In genomic region chr22:22599248-22599647, GRCh38 we compare ENCODE assay signal across 25 cellular contexts. TPM values are rescaled to one million over a fixed set of nuclear protein-coding genes. Genes with fewer than 3 reads are reported as not detected.
DNase-seq lines count a peak whose midpoint lies in the region; ATAC-seq, FAIRE-seq and TF ChIP-seq lines count a peak whose summit lies in the region.
"Had no signal": no experiment of that assay in that cellular context is flagged by ENCODE, and none has a peak within 500 bp of the region (broad histone marks: within the 10 kb centered on the region; RNA-seq: fewer than 3 reads in every experiment).

No MANE protein-coding gene starts in this region.

- intact Hi-C loops in K562 (cut with micrococcal nuclease) (no loop called here), prostate gland (cut with DNase I) (no loop called here)

- H2AFZ ChIP-seq in GM23338 (no peak overlapping the region), K562 (ENCODE audit: low read depth, low read length) (no peak overlapping the region)
- H2AFZ ChIP-seq: GM23248 had no signal

- H3K9me1 ChIP-seq in K562 (ENCODE audit: control insufficient read depth, insufficient read depth, low read length): peaks cover 8% of the 10 kb centered on the region

- no peaks in the 10 kb centered on the region for H3K36me3 ChIP-seq in BLaER1
- no peaks in the 10 kb centered on the region for H3K36me3 ChIP-seq in GM23338 (ENCODE audit: insufficient read depth)
- no peaks in the 10 kb centered on the region for H3K36me3 ChIP-seq in K562 (ENCODE audit: control insufficient read depth, insufficient read depth, low read length)
- no peaks in the 10 kb centered on the region for H3K36me3 ChIP-seq in prostate gland

- no peak overlapping the region for H3K9ac ChIP-seq in BLaER1
- H3K9ac ChIP-seq in K562 (ENCODE audit: insufficient read depth in 1 of 2, low read depth in 2 of 2, low read length in 2 of 2): no peak overlapping the region
- H3K9ac ChIP-seq: GM23248 had no signal

- H3K4me3 ChIP-seq in BLaER1: no peak overlapping the region
- H3K4me3 ChIP-seq in GM23338: no peak overlapping the region
- no peak overlapping the region for H3K4me3 ChIP-seq in K562
- no peak overlapping the region for H3K4me3 ChIP-seq in prostate gland
- H3K4me3 ChIP-seq: GM23248 had no signal

- no peaks in the 10 kb centered on the region for H3F3A ChIP-seq in GM23338 (replicated peaks; ENCODE audit: low read depth)

- CTCF ChIA-PET in K562 (lab: Yijun Ruan, JAX; ENCODE audit: low intra/inter-chr PET ratio): no interaction called here

- H3K27me3 ChIP-seq in BLaER1 (no peaks in the 10 kb centered on the region), GM23338 (ENCODE audit: insufficient read depth) (peaks cover 98% of the 10 kb centered on the region), K562 (ENCODE audit: control insufficient read depth in 2 of 2, insufficient read depth in 2 of 2, low read length in 2 of 2) (peaks cover 58 to 65% of the 10 kb centered on the region in 2 experiments), prostate gland (replicated peaks; ENCODE audit: insufficient read depth) (no peaks in the 10 kb centered on the region)

- peak; percentile 36; the same call in 1 of the 3 replicates for ATAC-seq in GM23338
- no peak for ATAC-seq in K562
- ATAC-seq in memory B cell (ENCODE audit: low read depth): no peak
- ATAC-seq: HepG2 had no signal

- H4K20me1 ChIP-seq in BLaER1 (no peaks in the 10 kb centered on the region), GM23338 (replicated peaks; ENCODE audit: insufficient read depth) (no peaks in the 10 kb centered on the region), K562 (replicated peaks; ENCODE audit: control insufficient read depth, insufficient read depth, low read length) (peaks cover 34% of the 10 kb centered on the region)

- TF ChIP-seq EP300 in K562 (IDR thresholded peaks at IDR 0.05; ENCODE audit: low read length): no peak

- H3K4me3 Mint-ChIP-seq in GM23338 (no peak overlapping the region), memory B cell (no peak overlapping the region)
- H3K4me3 Mint-ChIP-seq: CD4-positive, CD25-positive, alpha-beta regulatory T cell; CD8-positive, alpha-beta memory T cell; HFFc6 had no signal

- BruUV-seq in K562 (replicated peaks; lab: Mats Ljungman, UMichigan): no TSS peak

- H3K9me3 ChIP-seq in BLaER1 (no peaks in the 10 kb centered on the region), K562 (replicated peaks; ENCODE audit: control insufficient read depth, insufficient read depth, low read depth, low read length) (no peaks in the 10 kb centered on the region), prostate gland (no peaks in the 10 kb centered on the region)

- H3K4me2 ChIP-seq in BLaER1: peak overlapping the region; percentile 84
- no peak overlapping the region for H3K4me2 ChIP-seq in GM23338
- no peak overlapping the region for H3K4me2 ChIP-seq in K562 (ENCODE audit: insufficient read depth, low read length)

- H3K27ac Mint-ChIP-seq in GM23338 (no peak overlapping the region), memory B cell (peak overlapping the region; percentile 14)
- H3K27ac Mint-ChIP-seq: CD4-positive, CD25-positive, alpha-beta regulatory T cell; HFFc6 had no signal

- DNase-seq in GM23338 (ENCODE audit: low spot score) (no peak), K562 (ENCODE audit: extremely low read depth in 1 of 4, low spot score in 3 of 4) (peak in 1 of 4 experiments; percentile 31), memory B cell (ENCODE audit: low spot score in 2 of 2) (no peak), prostate gland (ENCODE audit: low spot score) (no peak), SIG-M5 treated with dmso at 0.1 percent for 504 hours (lab: John Stamatoyannopoulos, UW; ENCODE audit: unreplicated experiment) (no peak)
- no peak for DNase-seq in stimulated activated CD4-positive, alpha-beta T cell treated with anti-CD3 and anti-CD28 coated beads, Interleukin-4, amount 100 ng/mL, for 1 hour
- DNase-seq: 8988T; C1 segment of cervical spinal cord; CD4-positive, CD25-positive, alpha-beta regulatory T cell; CD8-positive, alpha-beta memory T cell; COR-L47; DMS 273 treated with DMSO at 0.1 percent for 48 hours; DMS53; GM23248; HCEC 1CT; HFFc6 had no signal

- TF ChIP-seq RAD21 in K562 (CRISPR knock-in tag; conservative IDR thresholded peaks at IDR 0.05 in 1 of 2, IDR thresholded peaks at IDR 0.05 in 1 of 2): no peak

- H3K79me2 ChIP-seq in GM23338 (replicated peaks; ENCODE audit: insufficient read depth) (no peaks in the 10 kb centered on the region), K562 (ENCODE audit: control insufficient read depth, insufficient read depth, low read length) (no peaks in the 10 kb centered on the region)

- no peaks in the 10 kb centered on the region for H3K9me3 Mint-ChIP-seq in GM23338
- H3K9me3 Mint-ChIP-seq in memory B cell: peaks cover 2% of the 10 kb centered on the region
- H3K9me3 Mint-ChIP-seq: CD8-positive, alpha-beta memory T cell; HFFc6 had no signal

- FAIRE-seq in K562 (lab: Jason Lieb, UNC): no peak
- FAIRE-seq: G401.6, GM12891, GM19239, H54, HepG2 had no signal

- H3K36me3 Mint-ChIP-seq in GM23338 (ENCODE audit: low read depth) (no peaks in the 10 kb centered on the region), memory B cell (peaks cover 4% of the 10 kb centered on the region)
- H3K36me3 Mint-ChIP-seq: CD4-positive, CD25-positive, alpha-beta regulatory T cell; CD8-positive, alpha-beta memory T cell; IgD-negative memory B cell had no signal

- H3K4me1 ChIP-seq in BLaER1 (peaks cover 55% of the 10 kb centered on the region), GM23338 (ENCODE audit: insufficient read depth) (no peaks in the 10 kb centered on the region), K562 (replicated peaks in 1 of 2; ENCODE audit: control insufficient read depth in 2 of 2, insufficient read depth in 2 of 2, low read length in 2 of 2) (no peaks in the 10 kb centered on the region), prostate gland (replicated peaks) (no peaks in the 10 kb centered on the region)

- H3K4me1 Mint-ChIP-seq in GM23338 (peaks cover 22% of the 10 kb centered on the region), memory B cell (peaks cover 11% of the 10 kb centered on the region)
- H3K4me1 Mint-ChIP-seq: CD4-positive, CD25-positive, alpha-beta regulatory T cell; CD8-positive, alpha-beta memory T cell had no signal

- TF ChIP-seq POLR2A in K562 (conservative IDR thresholded peaks at IDR 0.05) (no peak), prostate gland (IDR thresholded peaks at IDR 0.05) (no peak)

- in situ Hi-C loops in K562 (cut with MboI): loop anchor here (10.0 kb wide), 1 partner anchor 1474 kb away; no protein-coding TSS in a partner anchor

- H3K9me2 ChIP-seq in GM23338 (ENCODE audit: insufficient read depth): peaks cover 10% of the 10 kb centered on the region; the same call in 1 of the 2 replicates

- no peak for TF ChIP-seq CTCF in GM23338 (conservative IDR thresholded peaks at IDR 0.05; ENCODE audit: low read depth in 2 of 2)
- no peak for TF ChIP-seq CTCF in K562 (IDR thresholded peaks at IDR 0.05 in 2 of 3, conservative IDR thresholded peaks at IDR 0.05 in 1 of 3; ENCODE audit: insufficient read depth in 2 of 3, low read depth in 1 of 3, low read length in 3 of 3)
- TF ChIP-seq CTCF in prostate gland (IDR thresholded peaks at IDR 0.05): no peak

- H3K27me3 Mint-ChIP-seq in GM23338 (ENCODE audit: insufficient read depth, low read depth, poor library complexity) (peaks cover 77% of the 10 kb centered on the region), memory B cell (no peaks in the 10 kb centered on the region)

- under 1% methylated on average over 3 of the region's 3 CpGs for WGBS in K562 (ENCODE audit: insufficient coverage, low coverage, missing lambda C conversion rate)
- 64% methylated on average over 3 of the region's 3 CpGs for WGBS in prostate gland

- H3K27ac ChIP-seq in BLaER1 (no peak overlapping the region), GM23338 (ENCODE audit: low read depth) (no peak overlapping the region), K562 (ENCODE audit: extremely low read depth, low read depth, low read length) (no peak overlapping the region), prostate gland (no peak overlapping the region)
- H3K27ac ChIP-seq: GM23248 had no signal

- POLR2A ChIA-PET in K562 (lab: Yijun Ruan, JAX): interaction anchor here (0.7 to 6.1 kb wide), 11 partner anchors 9 to 252 kb away, joined by 3 to 76 read pairs (median 8); partner anchors contain the start of gene PRAME

RNA-seq across cellular contexts. Expression of gene PRAME, which starts 40.2 kb away (rescaled TPM):
- not detected in 2 replicates for total RNA-seq in GM23338 (2014; rRNA removed; shearing (Covaris generic))
- not detected in 2 replicates for polyA plus RNA-seq in GM23338 (2016; fragmentation: Nextera tagmentation; extraction: Ambion mirVana)
- total RNA-seq in K562 (2011; cell fraction: chromatin; rRNA removed; ENCODE audit: low replicate concordance): 1,035 and 1,246 TPM in 2 replicates
- 1,013 and 1,088 TPM in 2 replicates for total RNA-seq in K562 (2011; cell fraction: nucleolus; rRNA removed)
- 943 and 1,014 TPM in 2 replicates for total RNA-seq in K562 (2011; cell fraction: nucleoplasm; rRNA removed)
- total RNA-seq in K562 (2014; rRNA removed): 968 and 1,107 TPM in 2 replicates
- 993 and 1,024 TPM in 2 replicates for total RNA-seq in K562 (2014; rRNA removed; fragmentation: Illumina TruSeq; extraction: Trizol)
- total RNA-seq in K562 (2015; rRNA removed; fragmentation: Illumina TruSeq; extraction: Trizol): 1,048 and 1,089 TPM in 2 replicates
- 1,138 and 1,201 TPM in 2 replicates for total RNA-seq in K562 (2021)
- polyA plus RNA-seq in K562 (2011; rRNA removed): 2,141 and 2,474 TPM in 2 replicates
- polyA plus RNA-seq in K562 (2011; cell fraction: cytosol; rRNA removed): 2,488 and 2,726 TPM in 2 replicates
- 3,679 and 4,057 TPM in 2 replicates for polyA plus RNA-seq in K562 (2011; cell fraction: nucleus; rRNA removed)
- polyA plus RNA-seq in K562 (2012): 1,108 and 1,453 TPM in 2 replicates
- 1,536 and 1,589 TPM in 2 replicates for polyA plus RNA-seq in K562 (2014; fragmentation: Illumina TruSeq; extraction: Trizol)
- 1,000 to 10,000 TPM in 1 of 2 experiments, 100 to 1,000 TPM in 1; 662 to 1,142 TPM for polyA plus RNA-seq in K562 (2014; fragmentation: Nextera tagmentation; extraction: Ambion mirVana)
- polyA plus RNA-seq in K562 (2014; rRNA removed): 1,519 and 1,644 TPM in 2 replicates
- 1,022 and 1,144 TPM in 2 replicates for polyA minus RNA-seq in K562 (2011; rRNA and poly(A)+ RNA removed)
- polyA minus RNA-seq in K562 (2011; cell fraction: cytosol; rRNA and poly(A)+ RNA removed): 512 and 653 TPM in 2 replicates
- 275 and 419 TPM in 2 replicates for polyA minus RNA-seq in K562 (2011; cell fraction: nucleus; rRNA and poly(A)+ RNA removed)
- 100 to 1,000 TPM in 1 of 2 donors, not detected in 1; 103 TPM for total RNA-seq in prostate gland
- total RNA-seq: CD4-positive, CD25-positive, alpha-beta regulatory T cell; CD8-positive, alpha-beta memory T cell; GM23248; HFFc6 had no signal
- polyA plus RNA-seq: CD4-positive, CD25-positive, alpha-beta regulatory T cell; CD8-positive, alpha-beta memory T cell; GM23248; IgD-negative memory B cell had no signal

RNA-seq across cellular contexts. Expression of gene GGTLC2, which starts 45.2 kb away (rescaled TPM):
- not detected in 2 replicates for total RNA-seq in GM23338 (2014; rRNA removed; shearing (Covaris generic))
- polyA plus RNA-seq in GM23338 (2016; fragmentation: Nextera tagmentation; extraction: Ambion mirVana): not detected in 2 replicates
- total RNA-seq in K562 (2011; cell fraction: chromatin; rRNA removed; ENCODE audit: low replicate concordance): not detected in 2 replicates
- not detected in 2 replicates for total RNA-seq in K562 (2011; cell fraction: nucleolus; rRNA removed)
- total RNA-seq in K562 (2011; cell fraction: nucleoplasm; rRNA removed): not detected in 2 replicates
- total RNA-seq in K562 (2014; rRNA removed): not detected in 2 replicates
- total RNA-seq in K562 (2014; rRNA removed; fragmentation: Illumina TruSeq; extraction: Trizol): not detected in 2 replicates
- not detected in 2 replicates for total RNA-seq in K562 (2015; rRNA removed; fragmentation: Illumina TruSeq; extraction: Trizol)
- total RNA-seq in K562 (2021): not detected in 2 replicates
- polyA plus RNA-seq in K562 (2011; rRNA removed): not detected in 2 replicates
- polyA plus RNA-seq in K562 (2011; cell fraction: cytosol; rRNA removed): not detected in 2 replicates
- not detected in 2 replicates for polyA plus RNA-seq in K562 (2011; cell fraction: nucleus; rRNA removed)
- polyA plus RNA-seq in K562 (2012): not detected in 2 replicates
- polyA plus RNA-seq in K562 (2014; fragmentation: Illumina TruSeq; extraction: Trizol): not detected in 2 replicates
- polyA plus RNA-seq in K562 (2014; fragmentation: Nextera tagmentation; extraction: Ambion mirVana): not detected
- not detected in 2 replicates for polyA plus RNA-seq in K562 (2014; rRNA removed)
- polyA minus RNA-seq in K562 (2011; rRNA and poly(A)+ RNA removed): not detected in 2 replicates
- polyA minus RNA-seq in K562 (2011; cell fraction: cytosol; rRNA and poly(A)+ RNA removed): not detected in 2 replicates
- polyA minus RNA-seq in K562 (2011; cell fraction: nucleus; rRNA and poly(A)+ RNA removed): not detected in 2 replicates
- total RNA-seq in prostate gland: 1 to 10 TPM in 1 of 2 donors, not detected in 1; 1.4 TPM
- total RNA-seq: A673; CD4-positive, CD25-positive, alpha-beta regulatory T cell; CD8-positive, alpha-beta memory T cell; GM23248; HepG2; HFFc6 had no signal
- polyA plus RNA-seq: AG04450; CD8-positive, alpha-beta memory T cell; GM23248; HepG2; IgD-negative memory B cell had no signal

Comparison
In these comparisons a context has a peak if more than half of its experiments do, and no peak if none do; other contexts are left out.
1. RNA of gene PRAME, which starts 40.2 kb away (total RNA-seq): 943 to 1,246 TPM in K562; 103 TPM in prostate gland and not detected in GM23338; every median in the first group is over 4 times any median in the second.